8 cellular contexts compared by ENCODE assay signal in genomic region chr4:9379881-9380280, GRCh38. TPM values are rescaled to one million over a fixed set of nuclear protein-coding genes. Genes with fewer than 3 reads are reported as not detected.
DNase-seq lines count a peak whose midpoint lies in the region; TF ChIP-seq lines count a peak whose summit lies in the region.
"Not testable (repeated sequence)": the region's sequence is repeated elsewhere in the genome, so short reads cannot be mapped to it uniquely, and the experiment has no call there.
"Had no signal": no experiment of that assay in that cellular context is flagged by ENCODE, and none has a peak within 500 bp of the region (broad histone marks: within the 10 kb centered on the region; RNA-seq: fewer than 3 reads in every experiment).

No MANE protein-coding gene starts in this region.

- not testable (repeated sequence) for H3K36me3 Mint-ChIP-seq in T-helper 1 cell treated with Interleukin-12 subunit alpha and Interleukin-12 subunit beta and Interleukin-4 antibody, amounts not matched to agents 30 μg/mL and 1 μg/mL, for 36 hours (ENCODE audit: low read depth); activated naive CD4-positive, alpha-beta T cell treated with anti-CD3 and anti-CD28 coated beads, Interleukin-2, amount 50 U/mL, for 24 hours; nephron (ENCODE audit: low read depth)

- H3K4me1 Mint-ChIP-seq in T-helper 1 cell treated with Interleukin-12 subunit alpha and Interleukin-12 subunit beta and Interleukin-4 antibody, amounts not matched to agents 30 μg/mL and 1 μg/mL, for 36 hours (ENCODE audit: low read depth); activated naive CD4-positive, alpha-beta T cell treated with anti-CD3 and anti-CD28 coated beads, Interleukin-2, amount 50 U/mL, for 24 hours; nephron: not testable (repeated sequence)

- not testable (repeated sequence) for H3K9me3 Mint-ChIP-seq in T-helper 1 cell treated with Interleukin-12 subunit alpha and Interleukin-12 subunit beta and Interleukin-4 antibody, amounts not matched to agents 30 μg/mL and 1 μg/mL, for 36 hours; activated naive CD4-positive, alpha-beta T cell treated with anti-CD3 and anti-CD28 coated beads, Interleukin-2, amount 50 U/mL, for 24 hours; nephron

- not testable (repeated sequence) for H3K27me3 ChIP-seq in osteoblast (ENCODE audit: insufficient read depth, low read length)

- H4K20me1 ChIP-seq in osteoblast (ENCODE audit: insufficient read depth, low read length), result not testable (repeated sequence)

- peak overlapping the region; percentile 14 for H3K4me3 Mint-ChIP-seq in T-helper 1 cell treated with Interleukin-12 subunit alpha and Interleukin-12 subunit beta and Interleukin-4 antibody, amounts not matched to agents 30 μg/mL and 1 μg/mL, for 36 hours
- peak overlapping the region; percentile 11 for H3K4me3 Mint-ChIP-seq in activated naive CD4-positive, alpha-beta T cell treated with anti-CD3 and anti-CD28 coated beads, Interleukin-2, amount 50 U/mL, for 24 hours
- H3K4me3 Mint-ChIP-seq in nephron, result peak overlapping the region in 2 of 3 experiments; percentile 34

- H3K4me2 ChIP-seq in osteoblast (ENCODE audit: insufficient read depth, low read length), result not testable (repeated sequence)

- H3K4me1 ChIP-seq in osteoblast (ENCODE audit: insufficient read depth, low read length), result not testable (repeated sequence)

- H3K27ac ChIP-seq in osteoblast (ENCODE audit: low read depth, low read length), result not testable (repeated sequence)

- not testable (repeated sequence) for H3K27me3 Mint-ChIP-seq in T-helper 1 cell treated with Interleukin-12 subunit alpha and Interleukin-12 subunit beta and Interleukin-4 antibody, amounts not matched to agents 30 μg/mL and 1 μg/mL, for 36 hours (ENCODE audit: low read depth); activated naive CD4-positive, alpha-beta T cell treated with anti-CD3 and anti-CD28 coated beads, Interleukin-2, amount 50 U/mL, for 24 hours; nephron (ENCODE audit: low read depth)

- not testable (repeated sequence) for H3K79me2 ChIP-seq in osteoblast (ENCODE audit: insufficient read depth, low read length)

- not testable (repeated sequence) for H3K9me3 ChIP-seq in osteoblast (ENCODE audit: low read depth, low read length)

- not testable (repeated sequence) for H3K36me3 ChIP-seq in osteoblast (ENCODE audit: insufficient read depth, low read length)

- not testable (repeated sequence) for H2AFZ ChIP-seq in osteoblast (ENCODE audit: low read length)

- not testable (repeated sequence) for TF ChIP-seq CTCF in nephron (IDR thresholded peaks at IDR 0.05; ENCODE audit: unreplicated experiment in 3 of 3); osteoblast (IDR thresholded peaks at IDR 0.05; ENCODE audit: extremely low read depth, low read depth, low read length)

- peak; percentile 2 for DNase-seq in osteoblast (ENCODE audit: insufficient read length, low spot score, missing footprints)

- H3K27ac Mint-ChIP-seq in T-helper 1 cell treated with Interleukin-12 subunit alpha and Interleukin-12 subunit beta and Interleukin-4 antibody, amounts not matched to agents 30 μg/mL and 1 μg/mL, for 36 hours; activated naive CD4-positive, alpha-beta T cell treated with anti-CD3 and anti-CD28 coated beads, Interleukin-2, amount 50 U/mL, for 24 hours; nephron: not testable (repeated sequence)

- not testable (repeated sequence) for H3K4me3 ChIP-seq in osteoblast (ENCODE audit: insufficient read depth, low read length)

RNA-seq across cellular contexts. Expression of gene USP17L30, which starts 17.0 kb away (rescaled TPM):
- not detected in 2 replicates for total RNA-seq in osteoblast
- total RNA-seq: A673; CD4-positive, alpha-beta memory T cell; CD4-positive, CD25-positive, alpha-beta regulatory T cell; CD8-positive, alpha-beta memory T cell had no signal

RNA-seq across cellular contexts. Expression of gene USP17L29, which starts 26.4 kb away (rescaled TPM):
- total RNA-seq in osteoblast, result not detected in 2 replicates
- total RNA-seq: A673; CD4-positive, alpha-beta memory T cell; CD4-positive, CD25-positive, alpha-beta regulatory T cell; CD8-positive, alpha-beta memory T cell had no signal

RNA-seq across cellular contexts. Expression of gene USP17L28, which starts 31.2 kb away (rescaled TPM):
- total RNA-seq in osteoblast, result not detected in 2 replicates
- total RNA-seq: A673; CD4-positive, alpha-beta memory T cell; CD4-positive, CD25-positive, alpha-beta regulatory T cell; CD8-positive, alpha-beta memory T cell had no signal

RNA-seq across cellular contexts. Expression of gene USP17L27, which starts 35.9 kb away (rescaled TPM):
- not detected in 2 replicates for total RNA-seq in osteoblast
- total RNA-seq: A673; CD4-positive, alpha-beta memory T cell; CD4-positive, CD25-positive, alpha-beta regulatory T cell; CD8-positive, alpha-beta memory T cell had no signal

RNA-seq across cellular contexts. Expression of gene USP17L5, which starts 40.7 kb away (rescaled TPM):
- total RNA-seq in osteoblast, result not detected in 2 replicates
- total RNA-seq: A673; CD4-positive, alpha-beta memory T cell; CD4-positive, CD25-positive, alpha-beta regulatory T cell; CD8-positive, alpha-beta memory T cell had no signal
